ENCODE assay signal across 8 cellular contexts in genomic region chrX:140057001-140057411, GRCh38.
DNase-seq lines count a peak whose midpoint lies in the region; ATAC-seq and TF ChIP-seq lines count a peak whose summit lies in the region.

No MANE protein-coding gene starts in this region.

- no peak overlapping the region for H3K4me3 ChIP-seq in epithelial cell of proximal tubule (ENCODE audit: low read depth, low read length)

- no peaks in the 10 kb centered on the region for H3K36me3 Mint-ChIP-seq in natural killer cell
- no peaks in the 10 kb centered on the region for H3K36me3 Mint-ChIP-seq in stimulated activated naive B cell treated with anti-CD40 and anti-IgM and Interleukin-4, amounts not matched to agents 10 μg/mL and 1 μg/mL and 100 μg/mL, for 72 hours

- ATAC-seq in GM19324 (IDR thresholded peaks at IDR 0.05; ENCODE audit: low FRiP score, unreplicated experiment) (peak; percentile 85), HG03439 (IDR thresholded peaks at IDR 0.05; ENCODE audit: unreplicated experiment) (peak; percentile 76), natural killer cell (peak; percentile 55 to 95 (median 72))
- ATAC-seq in stimulated activated naive B cell treated with anti-CD40 and anti-IgM and Interleukin-4, amounts not matched to agents 10 μg/mL and 1 μg/mL and 100 μg/mL, for 72 hours (replicated peaks): peak; percentile 73 to 91

- no peak overlapping the region for H3K27ac Mint-ChIP-seq in natural killer cell
- H3K27ac Mint-ChIP-seq in stimulated activated naive B cell treated with anti-CD40 and anti-IgM and Interleukin-4, amounts not matched to agents 10 μg/mL and 1 μg/mL and 100 μg/mL, for 72 hours: no peak overlapping the region

- intact Hi-C loops in natural killer cell (cut with micrococcal nuclease): loop anchor here (5.0 kb wide), 2 partner anchors 85 to 675 kb away; no protein-coding TSS in a partner anchor

- DNase-seq in CMK (ENCODE audit: low read depth) (peak; percentile 32), NCI-H748 treated with DMSO at 0.1 percent for 48 hours (lab: John Stamatoyannopoulos, UW) (peak; percentile 76), epithelial cell of proximal tubule (ENCODE audit: low read depth) (peak; percentile 7), natural killer cell (peak; percentile 38)
- DNase-seq in activated CD8-positive, alpha-beta memory T cell treated with anti-CD3 and anti-CD28 coated beads, Interleukin-2, amount 50 U/mL, for 1 hour (ENCODE audit: extremely low read depth): peak; percentile 4
- DNase-seq in stimulated activated naive B cell treated with anti-CD40 and anti-IgM and Interleukin-4, amounts not matched to agents 10 μg/mL and 1 μg/mL and 100 μg/mL, for 72 hours: peak; percentile 40

- peak; percentile 81 for TF ChIP-seq CTCF in epithelial cell of proximal tubule (conservative IDR thresholded peaks at IDR 0.05; ENCODE audit: low read depth, low read length)
- TF ChIP-seq CTCF in natural killer cell (IDR thresholded peaks at IDR 0.05): peak; percentile 65

- H3K4me1 Mint-ChIP-seq in natural killer cell: peaks cover 6 to 7% of the 10 kb centered on the region in 2 donors
- peaks cover 2 to 6% of the 10 kb centered on the region in 2 donors for H3K4me1 Mint-ChIP-seq in stimulated activated naive B cell treated with anti-CD40 and anti-IgM and Interleukin-4, amounts not matched to agents 10 μg/mL and 1 μg/mL and 100 μg/mL, for 72 hours

- no peak overlapping the region for H3K4me3 Mint-ChIP-seq in natural killer cell
- no peak overlapping the region for H3K4me3 Mint-ChIP-seq in stimulated activated naive B cell treated with anti-CD40 and anti-IgM and Interleukin-4, amounts not matched to agents 10 μg/mL and 1 μg/mL and 100 μg/mL, for 72 hours

- no peaks in the 10 kb centered on the region for H3K9me3 Mint-ChIP-seq in natural killer cell
- H3K9me3 Mint-ChIP-seq in stimulated activated naive B cell treated with anti-CD40 and anti-IgM and Interleukin-4, amounts not matched to agents 10 μg/mL and 1 μg/mL and 100 μg/mL, for 72 hours: peaks cover 0 to 2% of the 10 kb centered on the region in 2 donors

- peaks cover 5 to 15% of the 10 kb centered on the region in 2 donors for H3K27me3 Mint-ChIP-seq in natural killer cell (ENCODE audit: low read depth in 2 of 2)
- peaks cover 6 to 10% of the 10 kb centered on the region in 2 donors for H3K27me3 Mint-ChIP-seq in stimulated activated naive B cell treated with anti-CD40 and anti-IgM and Interleukin-4, amounts not matched to agents 10 μg/mL and 1 μg/mL and 100 μg/mL, for 72 hours

Comparison
In these comparisons a context has a peak if more than half of its experiments do, and no peak if none do; other contexts are left out.
1. DNase-seq: peak in every context shown above with its lines; median percentile 76 in NCI-H748 treated with DMSO at 0.1 percent for 48 hours; 40 in stimulated activated naive B cell treated with anti-CD40 and anti-IgM and Interleukin-4, amounts not matched to agents 10 μg/mL and 1 μg/mL and 100 μg/mL, for 72 hours; 38 in natural killer cell; 32 in CMK; 7 in epithelial cell of proximal tubule; 4 in activated CD8-positive, alpha-beta memory T cell treated with anti-CD3 and anti-CD28 coated beads, Interleukin-2, amount 50 U/mL, for 1 hour.